ENCODE assay signal across 27 cellular contexts in genomic region chr14:64784006-64784405, GRCh38.
"Had no signal": no experiment of that assay in that cellular context is flagged by ENCODE, and none has a peak within 500 bp of the region (broad histone marks: within the 10 kb centered on the region; RNA-seq: fewer than 3 reads in every experiment).

No MANE protein-coding gene starts in this region.

- H3K36me3 ChIP-seq: neural progenitor cell, ovary, right lobe of liver, sigmoid colon, stomach, thoracic aorta, thyroid gland, tibial nerve, upper lobe of left lung, uterus had no signal

- H3K27ac ChIP-seq: neural progenitor cell, ovary, parathyroid adenoma, right lobe of liver, sigmoid colon, stomach, thoracic aorta, thyroid gland, tibial nerve, upper lobe of left lung, uterus had no signal

- H3K4me3 Mint-ChIP-seq: naive thymus-derived CD4-positive, alpha-beta T cell; natural killer cell; nephron; neural progenitor cell; stimulated activated effector memory CD8-positive, alpha-beta T cell treated with anti-CD3 and anti-CD28 coated beads, Interleukin-12 subunit alpha, Interleukin-12 subunit beta, amount 100 ng/mL, for 72 hours; stimulated activated naive B cell treated with anti-CD40 and anti-IgM and Interleukin-4, amounts not matched to agents 10 μg/mL and 1 μg/mL and 100 μg/mL, for 72 hours; stimulated activated naive CD8-positive, alpha-beta T cell treated with anti-CD3 and anti-CD28 coated beads, Interleukin-15, Interleukin-2, amounts not matched to agents 100 ng/mL and 50 ng/mL, for 24 hours had no signal

- DNase-seq: naive thymus-derived CD4-positive, alpha-beta T cell; natural killer cell; occipital lobe; ovary; psoas muscle; right cardiac atrium; right lobe of liver; sigmoid colon; small intestine; stimulated activated CD4-positive, alpha-beta T cell treated with anti-CD3 and anti-CD28 coated beads, Interleukin-12 subunit alpha, Interleukin-12 subunit beta, amount 100 ng/mL, for 4 hours; stimulated activated CD4-positive, alpha-beta T cell treated with anti-CD3 and anti-CD28 coated beads, Interleukin-1b, Interleukin-23, amount 100 ng/mL, for 48 hours; stimulated activated CD4-positive, alpha-beta T cell treated with anti-CD3 and anti-CD28 coated beads, Interleukin-4, amount 100 ng/mL, for 24 hours; stimulated activated naive B cell treated with anti-CD40 and anti-IgM and Interleukin-4, amounts not matched to agents 10 μg/mL and 1 μg/mL and 100 μg/mL, for 72 hours; stimulated activated naive CD4-positive, alpha-beta T cell treated with Interleukin-2 at 50 U/mL for 16 hours; stomach; thyroid gland; trophoblast cell; upper lobe of left lung; uterus had no signal

- H3K9me3 ChIP-seq: ovary, psoas muscle, right lobe of liver, sigmoid colon, stomach, thoracic aorta, thyroid gland, tibial nerve, upper lobe of left lung, uterus had no signal

- H3K36me3 Mint-ChIP-seq: naive thymus-derived CD4-positive, alpha-beta T cell; natural killer cell; neural progenitor cell; stimulated activated effector memory CD8-positive, alpha-beta T cell treated with anti-CD3 and anti-CD28 coated beads, Interleukin-12 subunit alpha, Interleukin-12 subunit beta, amount 100 ng/mL, for 72 hours; stimulated activated naive B cell treated with anti-CD40 and anti-IgM and Interleukin-4, amounts not matched to agents 10 μg/mL and 1 μg/mL and 100 μg/mL, for 72 hours had no signal

- H3K4me3 ChIP-seq: neural progenitor cell, ovary, psoas muscle, right lobe of liver, sigmoid colon, stomach, thoracic aorta, thyroid gland, tibial nerve, upper lobe of left lung, uterus had no signal

- H3K27me3 Mint-ChIP-seq: stimulated activated naive CD8-positive, alpha-beta T cell treated with anti-CD3 and anti-CD28 coated beads, Interleukin-15, Interleukin-2, amounts not matched to agents 100 ng/mL and 50 ng/mL, for 24 hours had no signal

- H3K4me1 ChIP-seq: neural progenitor cell, sigmoid colon, thyroid gland, tibial nerve, upper lobe of left lung, uterus had no signal

- H3K4me1 Mint-ChIP-seq: naive thymus-derived CD4-positive, alpha-beta T cell; natural killer cell; neural progenitor cell; stimulated activated effector memory CD8-positive, alpha-beta T cell treated with anti-CD3 and anti-CD28 coated beads, Interleukin-12 subunit alpha, Interleukin-12 subunit beta, amount 100 ng/mL, for 72 hours; stimulated activated naive B cell treated with anti-CD40 and anti-IgM and Interleukin-4, amounts not matched to agents 10 μg/mL and 1 μg/mL and 100 μg/mL, for 72 hours had no signal

- H3K27me3 ChIP-seq: neural progenitor cell, ovary, right lobe of liver, sigmoid colon, stomach, thyroid gland, tibial nerve, upper lobe of left lung, uterus had no signal

- H3K9me3 Mint-ChIP-seq: naive thymus-derived CD4-positive, alpha-beta T cell; natural killer cell; nephron; neural progenitor cell; stimulated activated effector memory CD8-positive, alpha-beta T cell treated with anti-CD3 and anti-CD28 coated beads, Interleukin-12 subunit alpha, Interleukin-12 subunit beta, amount 100 ng/mL, for 72 hours; stimulated activated naive B cell treated with anti-CD40 and anti-IgM and Interleukin-4, amounts not matched to agents 10 μg/mL and 1 μg/mL and 100 μg/mL, for 72 hours; stimulated activated naive CD8-positive, alpha-beta T cell treated with anti-CD3 and anti-CD28 coated beads, Interleukin-15, Interleukin-2, amounts not matched to agents 100 ng/mL and 50 ng/mL, for 24 hours had no signal

- H3K27ac Mint-ChIP-seq: naive thymus-derived CD4-positive, alpha-beta T cell; natural killer cell; nephron; neural progenitor cell; progenitor cell of endocrine pancreas; stimulated activated effector memory CD8-positive, alpha-beta T cell treated with anti-CD3 and anti-CD28 coated beads, Interleukin-12 subunit alpha, Interleukin-12 subunit beta, amount 100 ng/mL, for 72 hours; stimulated activated naive B cell treated with anti-CD40 and anti-IgM and Interleukin-4, amounts not matched to agents 10 μg/mL and 1 μg/mL and 100 μg/mL, for 72 hours; stimulated activated naive CD8-positive, alpha-beta T cell treated with anti-CD3 and anti-CD28 coated beads, Interleukin-15, Interleukin-2, amounts not matched to agents 100 ng/mL and 50 ng/mL, for 24 hours had no signal

- FAIRE-seq: small intestine had no signal
